ENCODE assay signal across 22 cellular contexts in genomic region chr2:63553049-63553448, GRCh38. TPM values are rescaled to one million over a fixed set of nuclear protein-coding genes. Genes with fewer than 3 reads are reported as not detected.
DNase-seq lines count a peak whose midpoint lies in the region; ATAC-seq, FAIRE-seq and TF ChIP-seq lines count a peak whose summit lies in the region.
"Had no signal": no experiment of that assay in that cellular context is flagged by ENCODE, and none has a peak within 500 bp of the region (broad histone marks: within the 10 kb centered on the region; RNA-seq: fewer than 3 reads in every experiment).

No MANE protein-coding gene starts in this region.

- no peaks in the 10 kb centered on the region for H3K9me3 ChIP-seq in endothelial cell of umbilical vein (replicated peaks; ENCODE audit: control insufficient read depth, insufficient read depth, low read length)
- no peaks in the 10 kb centered on the region for H3K9me3 ChIP-seq in osteoblast (ENCODE audit: low read depth, low read length)
- H3K9me3 ChIP-seq in naive thymus-derived CD4-positive, alpha-beta T cell (ENCODE audit: control insufficient read depth in 2 of 3, low read length in 3 of 3), result no peaks in the 10 kb centered on the region

- H3K4me2 ChIP-seq in endothelial cell of umbilical vein (ENCODE audit: insufficient read depth, low read length), result no peak overlapping the region
- peak overlapping the region; percentile 39 for H3K4me2 ChIP-seq in osteoblast (ENCODE audit: insufficient read depth, low read length)

- POLR2A ChIA-PET in endothelial cell of umbilical vein (lab: Charles Lee), result no interaction called here
- POLR2A ChIA-PET in naive thymus-derived CD4-positive, alpha-beta T cell (lab: Charles Lee), result no interaction called here

- TF ChIP-seq CTCF in endothelial cell of umbilical vein (IDR thresholded peaks at IDR 0.05; ENCODE audit: extremely low read depth in 1 of 2, insufficient read depth in 1 of 2, low read depth in 1 of 2, low read length in 2 of 2) (no peak), osteoblast (IDR thresholded peaks at IDR 0.05; ENCODE audit: extremely low read depth, low read depth, low read length) (no peak)

- H3K27me3 ChIP-seq in endothelial cell of umbilical vein (ENCODE audit: control insufficient read depth in 2 of 2, insufficient read depth in 2 of 2, low read length in 2 of 2) (no peaks in the 10 kb centered on the region), osteoblast (ENCODE audit: insufficient read depth, low read length) (no peaks in the 10 kb centered on the region)
- H3K27me3 ChIP-seq in naive thymus-derived CD4-positive, alpha-beta T cell (ENCODE audit: control insufficient read depth in 2 of 2, insufficient read depth in 2 of 2, low read length in 2 of 2), result no peaks in the 10 kb centered on the region
- H3K27me3 ChIP-seq: uterus had no signal

- CTCF ChIA-PET in endothelial cell of umbilical vein (lab: Charles Lee), result interaction anchor here (0.8 to 1.6 kb wide), 4 partner anchors 9 to 308 kb away, joined by 3 to 5 read pairs (median 4); no protein-coding TSS in a partner anchor
- CTCF ChIA-PET in naive thymus-derived CD4-positive, alpha-beta T cell (lab: Charles Lee), result no interaction called here

- no peak overlapping the region for H3K27ac Mint-ChIP-seq in naive thymus-derived CD4-positive, alpha-beta T cell
- H3K27ac Mint-ChIP-seq in activated T-helper 1 cell treated with anti-CD3 and anti-CD28 coated beads, Interleukin-12 subunit alpha, Interleukin-12 subunit beta, Interleukin-2, Interleukin-4 antibody, amounts not matched to agents 30 ng/mL and 10 ng/mL and 1 ng/mL, durations not matched to agents 14 hours and 24 hours and 36 hours, result no peak overlapping the region
- H3K27ac Mint-ChIP-seq: activated T-cell treated with anti-CD3 and anti-CD28 coated beads, Interleukin-2, amount 50 U/mL, for 24 hours had no signal

- dilution Hi-C loops in endothelial cell of umbilical vein (cut with MboI; ENCODE audit: extremely low pct_ligation_motif_present, low sequenced_read_pairs), result no loop called here

- TF ChIP-seq POLR2A in endothelial cell of umbilical vein (IDR thresholded peaks at IDR 0.05; ENCODE audit: low read depth, low read length), result no peak

- H3K4me1 ChIP-seq in endothelial cell of umbilical vein (ENCODE audit: control insufficient read depth, extremely low read depth, insufficient read depth, low read length) (no peaks in the 10 kb centered on the region), osteoblast (ENCODE audit: insufficient read depth, low read length) (peaks cover 10% of the 10 kb centered on the region)
- no peaks in the 10 kb centered on the region for H3K4me1 ChIP-seq in naive thymus-derived CD4-positive, alpha-beta T cell (ENCODE audit: control insufficient read depth in 2 of 2, insufficient read depth in 2 of 2, low read length in 2 of 2)
- H3K4me1 ChIP-seq: uterus had no signal

- no peaks in the 10 kb centered on the region for H3K27me3 Mint-ChIP-seq in naive thymus-derived CD4-positive, alpha-beta T cell
- no peaks in the 10 kb centered on the region for H3K27me3 Mint-ChIP-seq in activated T-helper 1 cell treated with anti-CD3 and anti-CD28 coated beads, Interleukin-12 subunit alpha, Interleukin-12 subunit beta, Interleukin-2, Interleukin-4 antibody, amounts not matched to agents 30 ng/mL and 10 ng/mL and 1 ng/mL, durations not matched to agents 14 hours and 24 hours and 36 hours (ENCODE audit: insufficient read depth)
- H3K27me3 Mint-ChIP-seq: activated T-cell treated with anti-CD3 and anti-CD28 coated beads, Interleukin-2, amount 50 U/mL, for 24 hours; naive B cell had no signal

- H4K20me1 ChIP-seq in endothelial cell of umbilical vein (replicated peaks; ENCODE audit: control insufficient read depth, extremely low read depth, insufficient read depth, low read length) (no peaks in the 10 kb centered on the region), osteoblast (ENCODE audit: insufficient read depth, low read length) (no peaks in the 10 kb centered on the region)

- H3K79me2 ChIP-seq in endothelial cell of umbilical vein (ENCODE audit: control insufficient read depth, insufficient read depth, low read length), result no peaks in the 10 kb centered on the region
- H3K79me2 ChIP-seq in osteoblast (ENCODE audit: insufficient read depth, low read length), result no peaks in the 10 kb centered on the region

- intact Hi-C loops in endothelial cell of umbilical vein (cut with micrococcal nuclease) (no loop called here), left colon (cut with DNase I, micrococcal nuclease) (no loop called here)
- intact Hi-C loops in naive thymus-derived CD4-positive, alpha-beta T cell (cut with micrococcal nuclease), result no loop called here
- intact Hi-C loops in activated T-helper 1 cell treated with anti-CD3 and anti-CD28 coated beads, Interleukin-12 subunit alpha, Interleukin-12 subunit beta, Interleukin-2, Interleukin-4 antibody, amounts not matched to agents 30 ng/mL and 10 ng/mL and 1 ng/mL, durations not matched to agents 14 hours and 24 hours and 36 hours (cut with micrococcal nuclease), result no loop called here

- H3K36me3 Mint-ChIP-seq in naive thymus-derived CD4-positive, alpha-beta T cell, result peaks cover 5 to 53% (median 38%) of the 10 kb centered on the region in 5 donors
- peaks cover 5% of the 10 kb centered on the region for H3K36me3 Mint-ChIP-seq in activated T-helper 1 cell treated with anti-CD3 and anti-CD28 coated beads, Interleukin-12 subunit alpha, Interleukin-12 subunit beta, Interleukin-2, Interleukin-4 antibody, amounts not matched to agents 30 ng/mL and 10 ng/mL and 1 ng/mL, durations not matched to agents 14 hours and 24 hours and 36 hours (ENCODE audit: low read depth)

- no peak overlapping the region for H3K4me3 Mint-ChIP-seq in naive thymus-derived CD4-positive, alpha-beta T cell
- H3K4me3 Mint-ChIP-seq in activated T-helper 1 cell treated with anti-CD3 and anti-CD28 coated beads, Interleukin-12 subunit alpha, Interleukin-12 subunit beta, Interleukin-2, Interleukin-4 antibody, amounts not matched to agents 30 ng/mL and 10 ng/mL and 1 ng/mL, durations not matched to agents 14 hours and 24 hours and 36 hours, result no peak overlapping the region
- H3K4me3 Mint-ChIP-seq: activated T-cell treated with anti-CD3 and anti-CD28 coated beads, Interleukin-2, amount 50 U/mL, for 24 hours; naive B cell had no signal

- H3K27ac ChIP-seq in endothelial cell of umbilical vein (ENCODE audit: insufficient read depth, low read depth, low read length), result no peak overlapping the region
- H3K27ac ChIP-seq in osteoblast (ENCODE audit: low read depth, low read length), result no peak overlapping the region
- H3K27ac ChIP-seq in naive thymus-derived CD4-positive, alpha-beta T cell (ENCODE audit: low read depth, low read length), result no peak overlapping the region
- H3K27ac ChIP-seq: skin epidermis had no signal

- H3K4me3 ChIP-seq in endothelial cell of umbilical vein (replicated peaks in 1 of 3; ENCODE audit: insufficient read depth in 1 of 3, low read depth in 1 of 3, low read length in 3 of 3), result no peak overlapping the region
- no peak overlapping the region for H3K4me3 ChIP-seq in osteoblast (ENCODE audit: insufficient read depth, low read length)
- H3K4me3 ChIP-seq in naive thymus-derived CD4-positive, alpha-beta T cell (ENCODE audit: low read length), result no peak overlapping the region
- H3K4me3 ChIP-seq: skin epidermis, uterus had no signal

- peaks cover 6 to 18% (median 12%) of the 10 kb centered on the region in 7 donors for H3K4me1 Mint-ChIP-seq in naive thymus-derived CD4-positive, alpha-beta T cell
- no peaks in the 10 kb centered on the region for H3K4me1 Mint-ChIP-seq in activated T-helper 1 cell treated with anti-CD3 and anti-CD28 coated beads, Interleukin-12 subunit alpha, Interleukin-12 subunit beta, Interleukin-2, Interleukin-4 antibody, amounts not matched to agents 30 ng/mL and 10 ng/mL and 1 ng/mL, durations not matched to agents 14 hours and 24 hours and 36 hours (ENCODE audit: low read depth)

- no TSS peak for BruUV-seq in endothelial cell of umbilical vein (replicated peaks; lab: Mats Ljungman, UMichigan)

- no peaks in the 10 kb centered on the region for H3K9me1 ChIP-seq in endothelial cell of umbilical vein (replicated peaks; ENCODE audit: control insufficient read depth, extremely low read depth, insufficient read depth, low read length)

- H2AFZ ChIP-seq in endothelial cell of umbilical vein (ENCODE audit: low read depth, low read length) (no peak overlapping the region), osteoblast (ENCODE audit: low read length) (no peak overlapping the region)

- FAIRE-seq in endothelial cell of umbilical vein (lab: Jason Lieb, UNC), result no peak
- FAIRE-seq: kidney had no signal

- no peaks in the 10 kb centered on the region for H3K36me3 ChIP-seq in endothelial cell of umbilical vein (ENCODE audit: control insufficient read depth in 2 of 2, extremely low read depth in 1 of 2, insufficient read depth in 2 of 2, low read length in 2 of 2)
- H3K36me3 ChIP-seq in osteoblast (ENCODE audit: insufficient read depth, low read length), result no peaks in the 10 kb centered on the region
- peaks cover 0 to 7% (median 0%) of the 10 kb centered on the region in 3 experiments for H3K36me3 ChIP-seq in naive thymus-derived CD4-positive, alpha-beta T cell (ENCODE audit: control insufficient read depth in 2 of 3, insufficient read depth in 3 of 3, low read length in 3 of 3)
- H3K36me3 ChIP-seq: uterus had no signal

- H3K9ac ChIP-seq in endothelial cell of umbilical vein (replicated peaks; ENCODE audit: extremely low read depth, insufficient read depth, low read length), result no peak overlapping the region

- DNase-seq in GM03348 (ENCODE audit: low spot score) (peak; percentile 9), SW480 (ENCODE audit: low spot score) (peak; percentile 26), endothelial cell of umbilical vein (ENCODE audit: low read depth, low spot score) (peak; percentile 18), osteoblast (ENCODE audit: insufficient read length, low spot score, missing footprints) (no peak), left colon (no peak), HK-2 (ENCODE audit: unreplicated experiment) (no peak)
- no peak for DNase-seq in naive thymus-derived CD4-positive, alpha-beta T cell
- DNase-seq in activated T-helper 1 cell treated with anti-CD3 and anti-CD28 coated beads, Interleukin-12 subunit alpha, Interleukin-12 subunit beta, Interleukin-2, Interleukin-4 antibody, amounts not matched to agents 30 ng/mL and 10 ng/mL and 1 ng/mL, durations not matched to agents 14 hours and 24 hours and 36 hours (ENCODE audit: low spot score), result no peak
- DNase-seq: ACHN; activated CD4-positive, CD25-positive, alpha-beta regulatory T cell treated with anti-CD3 and anti-CD28 coated beads, Interleukin-2, amount 50 U/mL, for 72 hours; activated naive CD4-positive, alpha-beta T cell; activated T-cell treated with anti-CD3 and anti-CD28 coated beads, Interleukin-2, amount 50 U/mL, for 24 hours; cerebellar nuclear complex; GOT3; IMR-90; kidney; naive B cell; NCI-H1417; NCI-H69; stimulated activated CD4-positive, alpha-beta T cell treated with anti-CD3 and anti-CD28 coated beads, Interleukin-1b, Interleukin-23, amount 100 ng/mL, for 48 hours; uterus had no signal

- no peak for ATAC-seq in naive thymus-derived CD4-positive, alpha-beta T cell
- ATAC-seq in left colon, result no peak

- peaks cover 8 to 30% (median 20%) of the 10 kb centered on the region in 11 donors for H3K9me3 Mint-ChIP-seq in naive thymus-derived CD4-positive, alpha-beta T cell
- H3K9me3 Mint-ChIP-seq in activated T-helper 1 cell treated with anti-CD3 and anti-CD28 coated beads, Interleukin-12 subunit alpha, Interleukin-12 subunit beta, Interleukin-2, Interleukin-4 antibody, amounts not matched to agents 30 ng/mL and 10 ng/mL and 1 ng/mL, durations not matched to agents 14 hours and 24 hours and 36 hours, result peaks cover 15% of the 10 kb centered on the region

RNA-seq across cellular contexts. Expression of gene WDPCP, which starts 35.2 kb away (rescaled TPM):
- total RNA-seq in endothelial cell of umbilical vein, result 6.9 and 8.8 TPM in 2 replicates
- polyA plus RNA-seq in endothelial cell of umbilical vein, result 2.1 and 4.0 TPM in 2 replicates
- 2.7 TPM in 2 replicates for polyA plus RNA-seq in endothelial cell of umbilical vein (2011; cell fraction: cytosol; rRNA removed)
- polyA plus RNA-seq in endothelial cell of umbilical vein (2011; cell fraction: nucleus; rRNA removed), result 9.4 and 9.7 TPM in 2 replicates
- 2.8 and 3.7 TPM in 2 replicates for polyA plus RNA-seq in endothelial cell of umbilical vein (2012)
- polyA minus RNA-seq in endothelial cell of umbilical vein, result 16.0 and 16.3 TPM in 2 replicates
- 9.4 TPM for polyA minus RNA-seq in endothelial cell of umbilical vein (2011; cell fraction: cytosol; rRNA and poly(A)+ RNA removed)
- polyA minus RNA-seq in endothelial cell of umbilical vein (2011; cell fraction: nucleus; rRNA and poly(A)+ RNA removed), result 55.8 and 67.5 TPM in 2 replicates
- 16.3 and 18.3 TPM in 2 replicates for total RNA-seq in osteoblast
- total RNA-seq in naive thymus-derived CD4-positive, alpha-beta T cell, result 10 to 100 TPM in 4 of 5 experiments, 1 to 10 TPM in 1; 7.6 to 19.2 (median 16.1) TPM
- polyA plus RNA-seq in naive thymus-derived CD4-positive, alpha-beta T cell, result 1 to 10 TPM; 4.8 to 7.0 TPM
- 5.2 and 7.7 TPM in 2 replicates for total RNA-seq in activated T-helper 1 cell treated with anti-CD3 and anti-CD28 coated beads, Interleukin-12 subunit alpha, Interleukin-12 subunit beta, Interleukin-2, Interleukin-4 antibody, amounts not matched to agents 30 ng/mL and 10 ng/mL and 1 ng/mL, durations not matched to agents 14 hours and 24 hours and 36 hours
- 1 to 10 TPM; 3.1 to 3.7 TPM for total RNA-seq in left colon

RNA-seq across cellular contexts. Expression of gene MDH1, which starts 35.7 kb away (rescaled TPM):
- 98.8 and 107 TPM in 2 replicates for total RNA-seq in endothelial cell of umbilical vein
- 81.0 and 121 TPM in 2 replicates for polyA plus RNA-seq in endothelial cell of umbilical vein
- 152 and 154 TPM in 2 replicates for polyA plus RNA-seq in endothelial cell of umbilical vein (2011; cell fraction: cytosol; rRNA removed)
- polyA plus RNA-seq in endothelial cell of umbilical vein (2011; cell fraction: nucleus; rRNA removed), result 87.6 and 102 TPM in 2 replicates
- polyA plus RNA-seq in endothelial cell of umbilical vein (2012), result 118 and 161 TPM in 2 replicates
- 82.1 and 85.7 TPM in 2 replicates for polyA minus RNA-seq in endothelial cell of umbilical vein
- 66.7 TPM for polyA minus RNA-seq in endothelial cell of umbilical vein (2011; cell fraction: cytosol; rRNA and poly(A)+ RNA removed)
- 31.7 and 63.5 TPM in 2 replicates for polyA minus RNA-seq in endothelial cell of umbilical vein (2011; cell fraction: nucleus; rRNA and poly(A)+ RNA removed)
- total RNA-seq in osteoblast, result 122 and 132 TPM in 2 replicates
- total RNA-seq in naive thymus-derived CD4-positive, alpha-beta T cell, result 100 to 1,000 TPM in 1 of 5 experiments, 10 to 100 TPM in 4; 76.5 to 180 (median 84.2) TPM
- 100 to 1,000 TPM; 263 to 268 TPM for polyA plus RNA-seq in naive thymus-derived CD4-positive, alpha-beta T cell
- total RNA-seq in activated T-helper 1 cell treated with anti-CD3 and anti-CD28 coated beads, Interleukin-12 subunit alpha, Interleukin-12 subunit beta, Interleukin-2, Interleukin-4 antibody, amounts not matched to agents 30 ng/mL and 10 ng/mL and 1 ng/mL, durations not matched to agents 14 hours and 24 hours and 36 hours, result 186 and 197 TPM in 2 replicates
- 100 to 1,000 TPM; 167 to 186 TPM for total RNA-seq in left colon

Comparison
In these comparisons a context has a peak if more than half of its experiments do, and no peak if none do; other contexts are left out.
1. DNase-seq: peak in GM03348 (single experiment), SW480 (single experiment) and endothelial cell of umbilical vein (single experiment); none in osteoblast (single experiment), naive thymus-derived CD4-positive, alpha-beta T cell (0 of 9), activated T-helper 1 cell treated with anti-CD3 and anti-CD28 coated beads, Interleukin-12 subunit alpha, Interleukin-12 subunit beta, Interleukin-2, Interleukin-4 antibody, amounts not matched to agents 30 ng/mL and 10 ng/mL and 1 ng/mL, durations not matched to agents 14 hours and 24 hours and 36 hours (single experiment), left colon (0 of 2) and HK-2 (single experiment).